ENCODE assay signal across 22 cellular contexts in genomic region chr18:35920623-35921022, GRCh38.
"Had no signal": no experiment of that assay in that cellular context is flagged by ENCODE, and none has a peak within 500 bp of the region (broad histone marks: within the 10 kb centered on the region; RNA-seq: fewer than 3 reads in every experiment).

No MANE protein-coding gene starts in this region.

- H3K27me3 ChIP-seq: SJCRH30 had no signal

- H3K4me2 ChIP-seq: KMS-11 had no signal

- H3K4me1 Mint-ChIP-seq: IgD-negative memory B cell had no signal

- ATAC-seq: K562, SK-N-SH treated with all-trans-retinoic acid at 6 μM for 48 hours had no signal

- DNase-seq: MV-4-11, NCI-H1048, NCI-H1105, NCI-H1417 treated with DMSO at 0.1 percent for 48 hours, NCI-H146, NCI-H1694 treated with DMSO at 0.1 percent for 48 hours, NCI-H1930, NCI-H2081, NCI-H2107, NCI-H2227 treated with DMSO at 0.1 percent for 48 hours, NCI-H446, NCI-H510A treated with DMSO at 0.1 percent for 48 hours, NCI-H526, NCI-H82, SHP77 treated with DMSO at 0.1 percent for 48 hours, SJCRH30 had no signal

- H3K9me3 ChIP-seq: SJCRH30 had no signal

- H3K4me3 Mint-ChIP-seq: IgD-negative memory B cell had no signal

- H3K9ac ChIP-seq: KMS-11 had no signal

- H3K36me3 Mint-ChIP-seq: IgD-negative memory B cell had no signal

- H3K4me3 ChIP-seq: K562, SJCRH30 had no signal

- H3K27ac Mint-ChIP-seq: IgD-negative memory B cell had no signal

- H3K27ac ChIP-seq: HL-60, KMS-11, RWPE1, SJCRH30 had no signal

- H3K9me3 Mint-ChIP-seq: IgD-negative memory B cell had no signal

- H3K36me3 ChIP-seq: SJCRH30 had no signal

- H3K4me1 ChIP-seq: SJCRH30 had no signal
